In genomic region chr3:9396632-9397330, GRCh38 we compare ENCODE assay signal across 8 cellular contexts. TPM values are rescaled to one million over a fixed set of nuclear protein-coding genes. Genes with fewer than 3 reads are reported as not detected.
DNase-seq lines count a peak whose midpoint lies in the region; ATAC-seq and TF ChIP-seq lines count a peak whose summit lies in the region.

No MANE protein-coding gene starts in this region.

- CTCF ChIA-PET in mammary epithelial cell (lab: Charles Lee; ENCODE audit: low non-redundant PET) = no interaction called here

- DNase-seq in ACHN (peak; percentile 98), NCI-H2196 treated with DMSO at 0.1 percent for 48 hours (lab: John Stamatoyannopoulos, UW; ENCODE audit: unreplicated experiment) (peak; percentile 89), WERI-Rb-1 (peak; percentile 98), mammary epithelial cell (peak; percentile 99)

- TF ChIP-seq CTCF in WERI-Rb-1 (IDR thresholded peaks at IDR 0.05; ENCODE audit: low read depth, low read length) (no peak), mammary epithelial cell (conservative IDR thresholded peaks at IDR 0.05 in 1 of 2, IDR thresholded peaks at IDR 0.05 in 1 of 2; ENCODE audit: extremely low read depth in 1 of 2, insufficient read depth in 1 of 2, low read depth in 1 of 2, low read length in 2 of 2) (no peak)

- peaks cover 25% of the 10 kb centered on the region for H3K4me1 ChIP-seq in mammary epithelial cell (ENCODE audit: insufficient read depth, low read length)
- H3K4me1 ChIP-seq in iPS-20b (ENCODE audit: insufficient read depth, low read length) = peaks cover 24% of the 10 kb centered on the region
- H3K4me1 ChIP-seq in skeletal muscle tissue (ENCODE audit: control insufficient read depth in 3 of 3, insufficient read depth in 3 of 3, low read length in 3 of 3) = peaks cover 29 to 57% (median 41%) of the 10 kb centered on the region in 3 donors

- dilution Hi-C loops in mammary epithelial cell (cut with HindIII; ENCODE audit: low sequenced_read_pairs) = no loop called here

- H3K9ac ChIP-seq in mammary epithelial cell (ENCODE audit: insufficient read depth, low read length) = peak overlapping the region; percentile 95
- peak overlapping the region; percentile 86 for H3K9ac ChIP-seq in iPS-20b (ENCODE audit: low read depth, low read length)
- H3K9ac ChIP-seq in skeletal muscle tissue (ENCODE audit: low read depth in 1 of 3, low read length in 3 of 3) = peak overlapping the region; percentile 81 to 83 (median 82)

- H3K9me3 ChIP-seq in WERI-Rb-1 (ENCODE audit: severe bottlenecking) (no peaks in the 10 kb centered on the region), mammary epithelial cell (replicated peaks; ENCODE audit: insufficient read depth, low read length) (no peaks in the 10 kb centered on the region), iPS-20b (ENCODE audit: insufficient read depth, low read depth, low read length) (no peaks in the 10 kb centered on the region), skeletal muscle tissue (ENCODE audit: control insufficient read depth in 3 of 3, low read length in 3 of 3) (no peaks in the 10 kb centered on the region)

- WGBS in mammary epithelial cell (ENCODE audit: low coverage, missing lambda C conversion rate) = 0% methylated on average over 3 of the region's 71 CpGs

- peaks cover 59% of the 10 kb centered on the region for H3K36me3 ChIP-seq in WERI-Rb-1
- peaks cover 7% of the 10 kb centered on the region for H3K36me3 ChIP-seq in mammary epithelial cell (ENCODE audit: insufficient read depth, low read length)
- peaks cover 38% of the 10 kb centered on the region for H3K36me3 ChIP-seq in iPS-20b (ENCODE audit: insufficient read depth, low read depth, low read length)
- H3K36me3 ChIP-seq in skeletal muscle tissue (ENCODE audit: control insufficient read depth in 3 of 3, insufficient read depth in 3 of 3, low read length in 3 of 3) = peaks cover 0 to 10% (median 0%) of the 10 kb centered on the region in 3 donors

- peak overlapping the region; percentile 59 for H3K4me3 ChIP-seq in WERI-Rb-1 (ENCODE audit: low read depth, low read length)
- peak overlapping the region; percentile 51 to 81 (median 67) for H3K4me3 ChIP-seq in mammary epithelial cell (replicated peaks in 1 of 3; ENCODE audit: insufficient read depth in 1 of 3, low read depth in 2 of 3, low read length in 3 of 3)
- peak overlapping the region; percentile 82 for H3K4me3 ChIP-seq in iPS-20b (ENCODE audit: low read length)
- H3K4me3 ChIP-seq in skeletal muscle tissue (ENCODE audit: low read length in 3 of 3) = peak overlapping the region; percentile 81 to 84 (median 83)

- BruUV-seq in mammary epithelial cell (replicated peaks; lab: Mats Ljungman, UMichigan) = no TSS peak

- H3K4me2 ChIP-seq in mammary epithelial cell (ENCODE audit: insufficient read depth, low read depth, low read length) = peak overlapping the region; percentile 85

- peaks cover 10% of the 10 kb centered on the region for H4K20me1 ChIP-seq in mammary epithelial cell (ENCODE audit: insufficient read depth, low read length)

- ATAC-seq in GM18873 (IDR thresholded peaks at IDR 0.05; ENCODE audit: low FRiP score, unreplicated experiment) (peak; percentile 71), HG03139 (IDR thresholded peaks at IDR 0.05; ENCODE audit: unreplicated experiment) (peak; percentile 68)

- intact Hi-C loops in mammary epithelial cell (cut with micrococcal nuclease) = loop anchor here (1.0 kb wide), 1 partner anchor 27 kb away; no protein-coding TSS in a partner anchor

- peak overlapping the region; percentile 98 for H3K27ac ChIP-seq in WERI-Rb-1
- H3K27ac ChIP-seq in mammary epithelial cell (ENCODE audit: insufficient read depth, low read depth, low read length) = peak overlapping the region; percentile 87
- peak overlapping the region; percentile 89 for H3K27ac ChIP-seq in iPS-20b (ENCODE audit: low read length)
- H3K27ac ChIP-seq in skeletal muscle tissue (ENCODE audit: low read depth, low read length) = peak overlapping the region; percentile 99

- H3K27me3 ChIP-seq in WERI-Rb-1 (ENCODE audit: insufficient read depth, low read depth, severe bottlenecking) (no peaks in the 10 kb centered on the region), mammary epithelial cell (ENCODE audit: insufficient read depth, low read length) (no peaks in the 10 kb centered on the region), iPS-20b (ENCODE audit: insufficient read depth, low read length) (no peaks in the 10 kb centered on the region), skeletal muscle tissue (ENCODE audit: control insufficient read depth in 3 of 3, insufficient read depth in 3 of 3, low read length in 3 of 3) (no peaks in the 10 kb centered on the region)

- peak overlapping the region; percentile 55 for H2AFZ ChIP-seq in mammary epithelial cell (ENCODE audit: low read depth, low read length)

- H3K79me2 ChIP-seq in mammary epithelial cell (ENCODE audit: insufficient read depth, low read length) = peaks cover 87% of the 10 kb centered on the region

- in situ Hi-C loops in ACHN (cut with HindIII; ENCODE audit: low pct_ligation_motif_present, low pct_unique_long_range_greater_than_20kb, low sequenced_read_pairs) = no loop called here
- in situ Hi-C loops in mammary epithelial cell (cut with MboI; ENCODE audit: low sequenced_read_pairs in 2 of 2) = no loop called here

RNA-seq across cellular contexts. Expression of gene SETD5, which starts 0.6 kb away (rescaled TPM):
- total RNA-seq in mammary epithelial cell = 100 to 1,000 TPM; 108 to 140 TPM
- polyA plus RNA-seq in mammary epithelial cell = 50.5 TPM
- polyA minus RNA-seq in mammary epithelial cell = 100 TPM
- 54.3 TPM for total RNA-seq in skeletal muscle tissue

RNA-seq across cellular contexts. Expression of gene THUMPD3, which starts 33.9 kb away (rescaled TPM):
- 10 to 100 TPM; 32.7 to 48.4 TPM for total RNA-seq in mammary epithelial cell
- polyA plus RNA-seq in mammary epithelial cell = 28.4 TPM
- polyA minus RNA-seq in mammary epithelial cell = 110 TPM
- total RNA-seq in skeletal muscle tissue = 43.8 TPM

Comparison
In these comparisons a context has a peak if more than half of its experiments do, and no peak if none do; other contexts are left out.
1. Peak in every context shown above with its lines: DNase-seq, ATAC-seq, H3K4me3 ChIP-seq and H3K27ac ChIP-seq.